Comparison of ENCODE assay signal across 10 cellular contexts in the genomic region with DNA sequence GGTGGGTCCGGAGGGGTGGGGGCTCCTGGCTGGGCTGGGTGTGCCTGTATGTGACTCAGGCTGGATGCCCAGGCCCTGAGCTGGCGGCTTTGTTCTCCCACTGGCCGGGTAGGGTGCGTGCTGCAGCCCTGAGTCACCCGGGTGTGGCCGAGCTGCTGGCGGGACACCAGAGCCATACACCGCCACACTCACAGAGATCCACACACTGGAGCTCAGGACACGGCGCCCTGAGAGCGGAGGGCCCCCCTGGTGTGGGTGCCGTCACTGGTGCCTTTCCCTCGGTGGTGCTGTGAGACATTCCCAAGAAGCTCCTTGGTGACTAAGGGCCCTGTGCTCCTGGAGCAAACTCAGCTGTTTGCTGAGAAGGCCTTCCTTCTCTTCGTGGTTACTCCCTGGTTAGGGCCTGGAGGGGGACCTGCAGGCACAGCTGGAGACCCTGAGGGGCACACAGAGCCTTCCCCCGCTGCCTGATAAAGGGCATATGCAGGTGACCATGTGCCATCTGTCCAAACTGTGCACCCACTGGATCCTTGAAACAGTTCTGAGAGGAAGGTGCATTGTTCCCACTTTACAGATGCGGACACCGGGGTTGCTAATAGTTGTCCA. TPM values are rescaled to one million over a fixed set of nuclear protein-coding genes. Genes with fewer than 3 reads are reported as not detected.
DNase-seq lines count a peak whose midpoint lies in the region; ATAC-seq, FAIRE-seq and TF ChIP-seq lines count a peak whose summit lies in the region.
"Had no signal": no experiment of that assay in that cellular context is flagged by ENCODE, and none has a peak within 500 bp of the region (broad histone marks: within the 10 kb centered on the region; RNA-seq: fewer than 3 reads in every experiment).

No MANE protein-coding gene starts in this region.

- TF ChIP-seq CTCF in left lung (IDR thresholded peaks at IDR 0.05): no peak

- ATAC-seq in left lung (peak; percentile 78), GM21717 (IDR thresholded peaks at IDR 0.05; ENCODE audit: unreplicated experiment) (no peak), HG02973 (IDR thresholded peaks at IDR 0.05; ENCODE audit: unreplicated experiment) (no peak)

- H3K4me3 ChIP-seq in left lung: no peak overlapping the region

- DNase-seq in NCI-H2196 (lab: John Stamatoyannopoulos, UW; ENCODE audit: unreplicated experiment): peak; percentile 14
- DNase-seq in NCI-H2196 treated with DMSO at 0.1 percent for 48 hours (lab: John Stamatoyannopoulos, UW; ENCODE audit: unreplicated experiment): no peak
- DNase-seq in caudate nucleus (lab: John Stamatoyannopoulos, UW): peak in 3 of 61 donors; percentile 19 to 35 (median 30)
- peak; percentile 93 to 96 for DNase-seq in left lung
- DNase-seq in urothelium cell line (ENCODE audit: low spot score): peak; percentile 96
- no peak for DNase-seq in NCI-H1694 (lab: John Stamatoyannopoulos, UW)
- DNase-seq: CD4-positive, CD25-positive, alpha-beta regulatory T cell had no signal

- peaks cover 0 to 10% of the 10 kb centered on the region in 2 donors for H3K27me3 ChIP-seq in left lung

- H3K4me1 ChIP-seq in left lung: peaks cover 26 to 51% of the 10 kb centered on the region in 2 donors

- peak overlapping the region; percentile 85 for H3K27ac ChIP-seq in caudate nucleus (ENCODE audit: low read depth, low read length)
- H3K27ac ChIP-seq in left lung: peak overlapping the region; percentile 89 to 93

- intact Hi-C loops in left lung (cut with DNase I): no loop called here

- no peaks in the 10 kb centered on the region for H3K36me3 ChIP-seq in left lung

- H3K9me3 ChIP-seq in left lung: no peaks in the 10 kb centered on the region

- FAIRE-seq in urothelium cell line (lab: Jason Lieb, UNC): peak; percentile 96

RNA-seq across cellular contexts. Expression of gene KRT80, which starts 44.3 kb away (rescaled TPM):
- 10 to 100 TPM; 27.6 to 30.1 TPM for total RNA-seq in left lung
- total RNA-seq: CD4-positive, CD25-positive, alpha-beta regulatory T cell; mononuclear cell had no signal

Comparison
In these comparisons a context has a peak if more than half of its experiments do, and no peak if none do; other contexts are left out.
1. DNase-seq: peak in NCI-H2196 (single experiment), left lung (2 of 2) and urothelium cell line (single experiment); none in NCI-H2196 treated with DMSO at 0.1 percent for 48 hours (single experiment) and NCI-H1694 (single experiment).